8 cellular contexts compared by ENCODE assay signal in genomic region chr2:86194751-86195054, GRCh38. TPM values are rescaled to one million over a fixed set of nuclear protein-coding genes. Genes with fewer than 3 reads are reported as not detected.
DNase-seq lines count a peak whose midpoint lies in the region; ATAC-seq and TF ChIP-seq lines count a peak whose summit lies in the region.

No MANE protein-coding gene starts in this region.

- H3K79me2 ChIP-seq in KMS-11 (ENCODE audit: insufficient read depth, low read depth) = peaks cover 53% of the 10 kb centered on the region

- H3K4me1 ChIP-seq in CD4-positive, CD25-positive, alpha-beta regulatory T cell (ENCODE audit: control insufficient read depth, insufficient read depth, low read length, poor library complexity, severe bottlenecking) = peaks cover 48% of the 10 kb centered on the region
- peaks cover 37% of the 10 kb centered on the region for H3K4me1 ChIP-seq in KMS-11 (ENCODE audit: low read depth, poor library complexity, severe bottlenecking)
- peaks cover 12% of the 10 kb centered on the region for H3K4me1 ChIP-seq in mesodermal cell (ENCODE audit: control insufficient read depth, insufficient read depth, low read length, poor library complexity, severe bottlenecking)
- H3K4me1 ChIP-seq in urinary bladder (ENCODE audit: insufficient read depth) = peaks cover 1% of the 10 kb centered on the region

- H2AFZ ChIP-seq in KMS-11 (ENCODE audit: low read depth) = peak overlapping the region; percentile 53

- 0% methylated on average over 11 to 15 of the region's 17 CpGs for WGBS in mesodermal cell (ENCODE audit: insufficient coverage in 2 of 2), 2 experiments
- under 1% methylated on average over 17 of the region's 17 CpGs for WGBS in urinary bladder

- H3K36me3 ChIP-seq in CD4-positive, CD25-positive, alpha-beta regulatory T cell (ENCODE audit: control insufficient read depth, insufficient read depth, low read length) = peaks cover 3% of the 10 kb centered on the region
- no peaks in the 10 kb centered on the region for H3K36me3 ChIP-seq in KMS-11 (ENCODE audit: insufficient read depth)
- peaks cover 44% of the 10 kb centered on the region for H3K36me3 ChIP-seq in mesodermal cell (ENCODE audit: control insufficient read depth, insufficient read depth, low read length)
- H3K36me3 ChIP-seq in urinary bladder (ENCODE audit: insufficient read depth) = no peaks in the 10 kb centered on the region

- ATAC-seq in CD4-positive, CD25-positive, alpha-beta regulatory T cell (ENCODE audit: low read depth in 2 of 2) = no peak

- H3K27ac Mint-ChIP-seq in CD4-positive, CD25-positive, alpha-beta regulatory T cell = peak overlapping the region; percentile 90 to 97 (median 93)

- peaks cover 34 to 72% (median 48%) of the 10 kb centered on the region in 4 donors for H3K4me1 Mint-ChIP-seq in CD4-positive, CD25-positive, alpha-beta regulatory T cell

- no peak for DNase-seq in CD4-positive, CD25-positive, alpha-beta regulatory T cell
- DNase-seq in cerebellar cortex (ENCODE audit: low spot score) (peak; percentile 96), islet precursor cell (no peak), kidney tubule cell (ENCODE audit: low spot score) (no peak), NCI-H2029 treated with DMSO at 0.1 percent for 48 hours (lab: John Stamatoyannopoulos, UW) (no peak)

- H3K27ac ChIP-seq in CD4-positive, CD25-positive, alpha-beta regulatory T cell (ENCODE audit: insufficient read depth, low read length, poor library complexity, severe bottlenecking) = peak overlapping the region; percentile 97
- H3K27ac ChIP-seq in KMS-11 = peak overlapping the region; percentile 95
- peak overlapping the region; percentile 99 for H3K27ac ChIP-seq in mesodermal cell (ENCODE audit: low read depth, low read length, severe bottlenecking)
- H3K27ac ChIP-seq in urinary bladder (ENCODE audit: low read depth) = peak overlapping the region; percentile 2

- peak overlapping the region; percentile 81 for H3K4me3 ChIP-seq in CD4-positive, CD25-positive, alpha-beta regulatory T cell (ENCODE audit: low read depth, low read length)
- peak overlapping the region; percentile 94 for H3K4me3 ChIP-seq in KMS-11 (IDR thresholded peaks at IDR 0.05; ENCODE audit: insufficient read depth, low read depth, low read length)
- peak overlapping the region; percentile 93 for H3K4me3 ChIP-seq in mesodermal cell (ENCODE audit: extremely low read depth, insufficient read depth, low read length, poor library complexity, severe bottlenecking)
- H3K4me3 ChIP-seq in urinary bladder (ENCODE audit: low read depth, low read length) = peak overlapping the region; percentile 71

- peak overlapping the region; percentile 89 to 97 (median 92) for H3K4me3 Mint-ChIP-seq in CD4-positive, CD25-positive, alpha-beta regulatory T cell

- H3K27me3 ChIP-seq in CD4-positive, CD25-positive, alpha-beta regulatory T cell (ENCODE audit: control insufficient read depth, insufficient read depth, low read length) = no peaks in the 10 kb centered on the region
- H3K27me3 ChIP-seq in KMS-11 (ENCODE audit: insufficient read depth, low read depth) = no peaks in the 10 kb centered on the region

- no peaks in the 10 kb centered on the region for H3K9me3 ChIP-seq in CD4-positive, CD25-positive, alpha-beta regulatory T cell (ENCODE audit: control insufficient read depth in 2 of 2, low read length in 2 of 2)
- no peaks in the 10 kb centered on the region for H3K9me3 ChIP-seq in mesodermal cell (ENCODE audit: control insufficient read depth, low read length)

- no peak for TF ChIP-seq CTCF in KMS-11 (conservative IDR thresholded peaks at IDR 0.05; ENCODE audit: low read depth, low read length)

- peak overlapping the region; percentile 88 for H3K4me2 ChIP-seq in KMS-11

- H3K36me3 Mint-ChIP-seq in CD4-positive, CD25-positive, alpha-beta regulatory T cell = peaks cover 13% of the 10 kb centered on the region

- H4K20me1 ChIP-seq in KMS-11 (ENCODE audit: insufficient read depth) = no peaks in the 10 kb centered on the region

- H3K27me3 Mint-ChIP-seq in CD4-positive, CD25-positive, alpha-beta regulatory T cell = peaks cover 5% of the 10 kb centered on the region

- H3K9me3 Mint-ChIP-seq in CD4-positive, CD25-positive, alpha-beta regulatory T cell = no peaks in the 10 kb centered on the region

- H3K9ac ChIP-seq in KMS-11 = peak overlapping the region; percentile 89; the same call in 1 of the 2 replicates

RNA-seq across cellular contexts. Expression of gene IMMT, which starts 0.6 kb away (rescaled TPM):
- total RNA-seq in CD4-positive, CD25-positive, alpha-beta regulatory T cell = 61.9 TPM
- polyA plus RNA-seq in CD4-positive, CD25-positive, alpha-beta regulatory T cell = 10 to 100 TPM; 58.4 to 71.3 (median 62.6) TPM
- 114 TPM for polyA plus RNA-seq in mesodermal cell (2013, experiment 1 of 2)
- polyA plus RNA-seq in mesodermal cell (2013, experiment 2 of 2) = 114 TPM
- total RNA-seq in urinary bladder = 50.5 TPM
- polyA plus RNA-seq in urinary bladder = 62.6 TPM

RNA-seq across cellular contexts. Expression of gene MRPL35, which starts 4.6 kb away (rescaled TPM):
- total RNA-seq in CD4-positive, CD25-positive, alpha-beta regulatory T cell = 10.1 TPM
- polyA plus RNA-seq in CD4-positive, CD25-positive, alpha-beta regulatory T cell = 10 to 100 TPM; 38.7 to 53.1 (median 39.8) TPM
- polyA plus RNA-seq in mesodermal cell (2013, experiment 1 of 2) = 31.9 TPM
- polyA plus RNA-seq in mesodermal cell (2013, experiment 2 of 2) = 35.2 TPM
- total RNA-seq in urinary bladder = 49.5 TPM
- polyA plus RNA-seq in urinary bladder = 39.0 TPM

Comparison
In these comparisons a context has a peak if more than half of its experiments do, and no peak if none do; other contexts are left out.
1. H3K27ac ChIP-seq: peak in every context shown above with its lines; median percentile 99 in mesodermal cell; 97 in CD4-positive, CD25-positive, alpha-beta regulatory T cell; 95 in KMS-11; 2 in urinary bladder.